18 cellular contexts compared by ENCODE assay signal in genomic region chr11:131893103-131893502, GRCh38.
DNase-seq lines count a peak whose midpoint lies in the region; ATAC-seq, FAIRE-seq and TF ChIP-seq lines count a peak whose summit lies in the region.
"Had no signal": no experiment of that assay in that cellular context is flagged by ENCODE, and none has a peak within 500 bp of the region (broad histone marks: within the 10 kb centered on the region; RNA-seq: fewer than 3 reads in every experiment).

No MANE protein-coding gene starts in this region.

- H3K4me3 ChIP-seq in GM06990 (replicated peaks; ENCODE audit: low read depth, low read length) = no peak overlapping the region
- H3K4me3 ChIP-seq: dorsolateral prefrontal cortex, gastroesophageal sphincter, neural progenitor cell had no signal

- H3K27me3 ChIP-seq in GM06990 (replicated peaks; ENCODE audit: control insufficient read depth, insufficient read depth, low read length) = no peaks in the 10 kb centered on the region
- H3K27me3 ChIP-seq: dorsolateral prefrontal cortex, gastroesophageal sphincter, neural progenitor cell had no signal

- peak; percentile 72 for DNase-seq in GM06990 (ENCODE audit: extremely low read depth, insufficient read length)
- no peak for DNase-seq in activated T-cell treated with anti-CD3 and anti-CD28 coated beads, Interleukin-2, amount 50 U/mL, for 1 hour
- no peak for DNase-seq in NCI-H2081 (lab: John Stamatoyannopoulos, UW)
- DNase-seq in NCI-H774 (lab: John Stamatoyannopoulos, UW) = no peak
- DNase-seq in urothelium cell line (ENCODE audit: low spot score) = no peak
- DNase-seq: 8988T; activated CD8-positive, alpha-beta T cell treated with anti-CD3 and anti-CD28 coated beads for 36 hours; activated naive CD8-positive, alpha-beta T cell treated with anti-CD3 and anti-CD28 coated beads for 36 hours; DND-41; dorsolateral prefrontal cortex; KBM-7; NCI-H1694 treated with DMSO at 0.1 percent for 48 hours; PC-3 had no signal

- H3K36me3 ChIP-seq in GM06990 (ENCODE audit: control insufficient read depth, insufficient read depth, low read length) = no peaks in the 10 kb centered on the region
- H3K36me3 ChIP-seq: gastroesophageal sphincter, neural progenitor cell had no signal

- no peak for FAIRE-seq in urothelium cell line (lab: Jason Lieb, UNC)

- ATAC-seq in GM19035 (IDR thresholded peaks at IDR 0.05; ENCODE audit: unreplicated experiment) (peak; percentile 94), GM21737 (IDR thresholded peaks at IDR 0.05; ENCODE audit: unreplicated experiment) (peak; percentile 92), HG03108 (IDR thresholded peaks at IDR 0.05; ENCODE audit: unreplicated experiment) (peak; percentile 92)
- ATAC-seq: activated CD8-positive, alpha-beta T cell treated with anti-CD3 and anti-CD28 coated beads for 36 hours; gastroesophageal sphincter; PC-3 had no signal

- TF ChIP-seq CTCF in GM06990 (IDR thresholded peaks at IDR 0.05; ENCODE audit: insufficient read depth, low read length, poor library complexity, severe bottlenecking) = no peak
